In the genomic region with DNA sequence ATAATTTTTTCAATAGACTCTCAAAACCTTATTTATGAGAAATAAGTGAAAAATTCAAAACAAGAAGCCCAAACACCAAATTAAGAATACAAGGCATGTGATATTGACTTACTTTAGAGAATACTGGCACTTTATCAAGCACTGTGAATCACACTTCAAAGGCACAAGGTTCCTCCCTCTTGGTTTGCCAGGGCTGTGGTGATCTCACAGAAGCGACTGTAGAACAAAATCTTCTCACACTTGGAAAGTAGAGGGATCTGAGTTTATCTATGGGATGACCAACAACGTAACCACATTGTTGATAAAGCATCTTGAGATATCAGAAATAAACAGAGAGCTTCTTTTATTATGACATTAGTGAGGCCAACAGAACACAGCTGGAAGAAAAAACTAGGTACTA, we compare ENCODE assay signal across 18 cellular contexts.
DNase-seq lines count a peak whose midpoint lies in the region; ATAC-seq and TF ChIP-seq lines count a peak whose summit lies in the region.
"Had no signal": no experiment of that assay in that cellular context is flagged by ENCODE, and none has a peak within 500 bp of the region (broad histone marks: within the 10 kb centered on the region; RNA-seq: fewer than 3 reads in every experiment).

No MANE protein-coding gene starts in this region.

- TF ChIP-seq POLR2A in erythroblast (IDR thresholded peaks at IDR 0.05; ENCODE audit: low read length), result no peak

- peak overlapping the region; percentile 47 for H3K27ac Mint-ChIP-seq in mesothelial cell of epicardium
- H3K27ac Mint-ChIP-seq in activated CD8-positive, alpha-beta T cell treated with anti-CD3 and anti-CD28 coated beads for 36 hours, result no peak overlapping the region
- H3K27ac Mint-ChIP-seq: T-helper 1 cell treated with Interleukin-12 subunit alpha and Interleukin-12 subunit beta and Interleukin-4 antibody, amounts not matched to agents 30 μg/mL and 1 μg/mL, for 36 hours had no signal

- H3K4me3 Mint-ChIP-seq in mesothelial cell of epicardium, result no peak overlapping the region
- H3K4me3 Mint-ChIP-seq in activated CD8-positive, alpha-beta T cell treated with anti-CD3 and anti-CD28 coated beads for 36 hours, result no peak overlapping the region
- H3K4me3 Mint-ChIP-seq: T-helper 1 cell treated with Interleukin-12 subunit alpha and Interleukin-12 subunit beta and Interleukin-4 antibody, amounts not matched to agents 30 μg/mL and 1 μg/mL, for 36 hours had no signal

- H3K36me3 Mint-ChIP-seq in mesothelial cell of epicardium, result no peaks in the 10 kb centered on the region
- no peaks in the 10 kb centered on the region for H3K36me3 Mint-ChIP-seq in activated CD8-positive, alpha-beta T cell treated with anti-CD3 and anti-CD28 coated beads for 36 hours (ENCODE audit: low read depth)

- peak; percentile 67 for ATAC-seq in RWPE2 (ENCODE audit: low read depth)
- ATAC-seq in esophagus mucosa, result peak; percentile 73
- ATAC-seq in activated CD8-positive, alpha-beta T cell treated with anti-CD3 and anti-CD28 coated beads for 36 hours, result no peak
- ATAC-seq in HG02623 (IDR thresholded peaks at IDR 0.05; ENCODE audit: unreplicated experiment), result no peak
- ATAC-seq in HG02870 (IDR thresholded peaks at IDR 0.05; ENCODE audit: unreplicated experiment), result no peak

- no peaks in the 10 kb centered on the region for H3K27me3 Mint-ChIP-seq in mesothelial cell of epicardium (ENCODE audit: low read depth)
- peaks cover 2% of the 10 kb centered on the region for H3K27me3 Mint-ChIP-seq in activated CD8-positive, alpha-beta T cell treated with anti-CD3 and anti-CD28 coated beads for 36 hours

- H3K9me3 ChIP-seq in RWPE2 (ENCODE audit: severe bottlenecking), result no peaks in the 10 kb centered on the region
- H3K9me3 ChIP-seq: pancreas had no signal

- H3K4me1 ChIP-seq in RWPE2 (ENCODE audit: insufficient read depth, poor library complexity, severe bottlenecking), result peaks cover 5% of the 10 kb centered on the region
- H3K4me1 ChIP-seq: pancreas had no signal

- no peak overlapping the region for H3K4me3 ChIP-seq in RWPE2 (ENCODE audit: severe bottlenecking)
- H3K4me3 ChIP-seq: cardiac muscle cell, pancreas had no signal

- H3K27me3 ChIP-seq in RWPE2 (ENCODE audit: insufficient read depth, poor library complexity, severe bottlenecking), result no peaks in the 10 kb centered on the region
- H3K27me3 ChIP-seq: cardiac muscle cell, pancreas had no signal

- POLR2A ChIA-PET in activated CD8-positive, alpha-beta T cell treated with anti-CD3 and anti-CD28 coated beads for 36 hours (lab: Charles Lee), result no interaction called here

- no peak overlapping the region for H3K27ac ChIP-seq in RWPE2 (ENCODE audit: poor library complexity, severe bottlenecking)
- H3K27ac ChIP-seq: cardiac muscle cell, pancreas had no signal

- DNase-seq in EL (peak; percentile 9), RWPE2 (ENCODE audit: low spot score) (no peak), mesothelial cell of epicardium (ENCODE audit: low spot score in 2 of 2, unreplicated experiment in 2 of 2) (no peak), erythroblast (lab: John Stamatoyannopoulos, UW) (no peak)
- no peak for DNase-seq in activated CD8-positive, alpha-beta T cell treated with anti-CD3 and anti-CD28 coated beads for 36 hours
- DNase-seq: activated CD4-positive, CD25-positive, alpha-beta regulatory T cell treated with anti-CD3 and anti-CD28 coated beads, Interleukin-2, amount 50 U/mL, for 72 hours; activated naive CD4-positive, alpha-beta T cell; effector CD8-positive, alpha-beta T cell; head of caudate nucleus; NCI-H2081; NCI-H774; pancreas; stimulated activated naive CD4-positive, alpha-beta T cell had no signal

- no peaks in the 10 kb centered on the region for H3K9me3 Mint-ChIP-seq in mesothelial cell of epicardium
- no peaks in the 10 kb centered on the region for H3K9me3 Mint-ChIP-seq in activated CD8-positive, alpha-beta T cell treated with anti-CD3 and anti-CD28 coated beads for 36 hours
- H3K9me3 Mint-ChIP-seq: T-helper 1 cell treated with Interleukin-12 subunit alpha and Interleukin-12 subunit beta and Interleukin-4 antibody, amounts not matched to agents 30 μg/mL and 1 μg/mL, for 36 hours had no signal

- no peak for TF ChIP-seq CTCF in RWPE2 (IDR thresholded peaks at IDR 0.05; ENCODE audit: poor library complexity, severe bottlenecking)
- no peak for TF ChIP-seq CTCF in mesothelial cell of epicardium (IDR thresholded peaks at IDR 0.05; ENCODE audit: unreplicated experiment)
- TF ChIP-seq CTCF in activated CD8-positive, alpha-beta T cell treated with anti-CD3 and anti-CD28 coated beads for 36 hours (IDR thresholded peaks at IDR 0.05), result no peak

- intact Hi-C loops in activated CD8-positive, alpha-beta T cell treated with anti-CD3 and anti-CD28 coated beads for 36 hours (cut with micrococcal nuclease), result no loop called here

- CTCF ChIA-PET in activated CD8-positive, alpha-beta T cell treated with anti-CD3 and anti-CD28 coated beads for 36 hours (lab: Charles Lee), result no interaction called here

- H3K4me1 Mint-ChIP-seq in mesothelial cell of epicardium, result peaks cover 19% of the 10 kb centered on the region
- H3K4me1 Mint-ChIP-seq in activated CD8-positive, alpha-beta T cell treated with anti-CD3 and anti-CD28 coated beads for 36 hours (ENCODE audit: low read depth), result no peaks in the 10 kb centered on the region

- no peaks in the 10 kb centered on the region for H3K36me3 ChIP-seq in RWPE2 (ENCODE audit: low read depth)
- H3K36me3 ChIP-seq: cardiac muscle cell, pancreas had no signal

Comparison
In these comparisons a context has a peak if more than half of its experiments do, and no peak if none do; other contexts are left out.
1. ATAC-seq: peak in RWPE2 (single experiment) and esophagus mucosa (single experiment); none in activated CD8-positive, alpha-beta T cell treated with anti-CD3 and anti-CD28 coated beads for 36 hours (single experiment), HG02623 (single experiment) and HG02870 (single experiment).